ENCODE assay signal across 1 cellular context in the genomic region with DNA sequence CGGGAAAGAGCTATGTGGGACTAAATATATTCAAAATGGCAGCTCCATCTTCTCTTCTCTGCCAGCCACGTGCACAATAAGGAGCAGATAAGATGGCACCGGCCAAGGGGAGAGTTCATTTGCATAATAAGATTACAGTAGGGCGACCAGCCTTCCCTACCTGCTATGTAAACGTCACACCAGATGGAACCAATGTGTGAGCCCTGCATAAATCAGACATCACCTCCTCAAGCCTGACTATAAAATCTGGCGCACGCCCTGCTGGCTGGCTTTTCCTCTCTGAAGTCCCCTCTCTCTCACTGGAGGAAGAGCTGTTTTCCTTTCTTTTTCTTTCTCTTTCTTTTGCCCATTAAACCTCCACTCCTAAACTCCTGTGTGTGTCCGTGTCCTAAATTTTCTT.
TF ChIP-seq lines count a peak whose summit lies in the region.

No MANE protein-coding gene starts in this region.

TF ChIP-seq in IMR-90, 13 proteins besides CTCF, POLR2A, EP300 and RAD21 (continued from another document):
- TF ChIP-seq, protein P1, sequence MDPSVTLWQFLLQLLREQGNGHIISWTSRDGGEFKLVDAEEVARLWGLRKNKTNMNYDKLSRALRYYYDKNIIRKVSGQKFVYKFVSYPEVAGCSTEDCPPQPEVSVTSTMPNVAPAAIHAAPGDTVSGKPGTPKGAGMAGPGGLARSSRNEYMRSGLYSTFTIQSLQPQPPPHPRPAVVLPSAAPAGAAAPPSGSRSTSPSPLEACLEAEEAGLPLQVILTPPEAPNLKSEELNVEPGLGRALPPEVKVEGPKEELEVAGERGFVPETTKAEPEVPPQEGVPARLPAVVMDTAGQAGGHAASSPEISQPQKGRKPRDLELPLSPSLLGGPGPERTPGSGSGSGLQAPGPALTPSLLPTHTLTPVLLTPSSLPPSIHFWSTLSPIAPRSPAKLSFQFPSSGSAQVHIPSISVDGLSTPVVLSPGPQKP (IDR thresholded peaks at IDR 0.05; ENCODE audit: borderline replicate concordance, low read depth, low read length), result no peak
